Comparison of ENCODE assay signal across 17 cellular contexts in genomic region chr3:192303235-192303634, GRCh38.
DNase-seq lines count a peak whose midpoint lies in the region; ATAC-seq, FAIRE-seq and TF ChIP-seq lines count a peak whose summit lies in the region.
"Had no signal": no experiment of that assay in that cellular context is flagged by ENCODE, and none has a peak within 500 bp of the region (broad histone marks: within the 10 kb centered on the region; RNA-seq: fewer than 3 reads in every experiment).

No MANE protein-coding gene starts in this region.

- H3K4me1 ChIP-seq in SJCRH30 (no peaks in the 10 kb centered on the region), spleen (no peaks in the 10 kb centered on the region)
- H3K4me1 ChIP-seq: right lobe of liver had no signal

- H3K4me3 ChIP-seq in SJCRH30 (no peak overlapping the region), spleen (no peak overlapping the region)
- H3K4me3 ChIP-seq: hepatocyte, right lobe of liver had no signal

- H3K36me3 ChIP-seq in SJCRH30 = no peaks in the 10 kb centered on the region
- H3K36me3 ChIP-seq in spleen = no peaks in the 10 kb centered on the region
- H3K36me3 ChIP-seq: right lobe of liver had no signal

- H3K27me3 ChIP-seq in SJCRH30 (no peaks in the 10 kb centered on the region), spleen (replicated peaks in 1 of 7) (no peaks in the 10 kb centered on the region)
- H3K27me3 ChIP-seq: hepatocyte, right lobe of liver had no signal

- no peaks in the 10 kb centered on the region for H3K9me3 ChIP-seq in SJCRH30 (replicated peaks)
- no peaks in the 10 kb centered on the region for H3K9me3 ChIP-seq in spleen
- H3K9me3 ChIP-seq: right lobe of liver had no signal

- WGBS in spleen, 5 donors = 58 to 76% (median 62%) methylated on average over 3 of the region's 3 CpGs

- no peak overlapping the region for H3K27ac ChIP-seq in SJCRH30
- H3K27ac ChIP-seq in spleen = no peak overlapping the region
- H3K27ac ChIP-seq: hepatocyte, right lobe of liver had no signal

- DNase-seq in NCI-H1105 treated with DMSO at 0.1 percent for 48 hours (lab: John Stamatoyannopoulos, UW) = peak; percentile 17
- DNase-seq in NCI-H1105 (lab: John Stamatoyannopoulos, UW) = no peak
- DNase-seq in H54 (ENCODE audit: insufficient read length, low spot score) = no peak
- DNase-seq in SJCRH30 = peak; percentile 3 to 14
- DNase-seq in iPS-NIHi7 (ENCODE audit: extremely low spot score) = peak; percentile 14
- DNase-seq in spleen = no peak
- no peak for DNase-seq in AG20443 (ENCODE audit: low spot score)
- DNase-seq: 8988T; activated CD4-positive, alpha-beta T cell treated with anti-CD3 and anti-CD28 coated beads for 36 hours; activated gamma-delta T cell; kidney glomerular epithelial cell; NCI-H1930; right lobe of liver; stimulated activated naive CD8-positive, alpha-beta T cell treated with anti-CD3 and anti-CD28 coated beads, Interleukin-15, amount 100 ng/mL, for 72 hours; T1000 had no signal

- intact Hi-C loops in spleen (cut with DNase I; ENCODE audit: low total_unique reads) = no loop called here

- TF ChIP-seq POLR2A in H54 (IDR thresholded peaks at IDR 0.05; ENCODE audit: low read depth, low read length) (no peak), spleen (IDR thresholded peaks at IDR 0.05) (no peak)

- peak; percentile 61 for FAIRE-seq in H54 (lab: Jason Lieb, UNC)

- no peak for ATAC-seq in GM21717 (IDR thresholded peaks at IDR 0.05; ENCODE audit: unreplicated experiment)
- ATAC-seq: activated CD4-positive, alpha-beta T cell treated with anti-CD3 and anti-CD28 coated beads for 36 hours; right lobe of liver; stimulated activated naive CD8-positive, alpha-beta T cell treated with anti-CD3 and anti-CD28 coated beads, Interleukin-15, amount 100 ng/mL, for 72 hours had no signal

- TF ChIP-seq CTCF in spleen (IDR thresholded peaks at IDR 0.05 in 8 of 11, conservative IDR thresholded peaks at IDR 0.05 in 3 of 11) = no peak

Comparison
In these comparisons a context has a peak if more than half of its experiments do, and no peak if none do; other contexts are left out.
1. DNase-seq: peak in NCI-H1105 treated with DMSO at 0.1 percent for 48 hours (single experiment), SJCRH30 (2 of 2) and iPS-NIHi7 (single experiment); none in NCI-H1105 (single experiment), H54 (single experiment), spleen (single experiment) and AG20443 (single experiment).